1 cellular context compared by ENCODE assay signal in genomic region chr20:37693629-37694626, GRCh38.
TF ChIP-seq lines count a peak whose summit lies in the region.

CTNNBL1 (plus strand) TSS chr20:37694030; CDS start chr20:37694123, 93 bp downstream.

TF ChIP-seq in GM12878, 131 proteins besides CTCF, POLR2A, EP300 and RAD21 (continued from another document):
- TF ChIP-seq KAT2A (conservative IDR thresholded peaks at IDR 0.05; ENCODE audit: control insufficient read depth, low read depth, low read length), result no peak
- TF ChIP-seq E2F4 (IDR thresholded peaks at IDR 0.05; ENCODE audit: low read depth, low read length), result no peak
- TF ChIP-seq CEBPB (IDR thresholded peaks at IDR 0.05; ENCODE audit: borderline replicate concordance in 1 of 2, low read depth in 2 of 2, low read length in 2 of 2), result no peak
- no peak for TF ChIP-seq NFXL1 (IDR thresholded peaks at IDR 0.05; ENCODE audit: borderline replicate concordance)
- TF ChIP-seq RAD51 (IDR thresholded peaks at IDR 0.05), result no peak
- TF ChIP-seq SUPT20H (IDR thresholded peaks at IDR 0.05; ENCODE audit: borderline replicate concordance, control insufficient read depth, low read depth, low read length), result no peak
- no peak for TF ChIP-seq DPF2 (IDR thresholded peaks at IDR 0.05)
- peak; percentile 53; the same call in 1 of the 2 replicates for TF ChIP-seq GATAD2B (conservative IDR thresholded peaks at IDR 0.05; ENCODE audit: low read depth)
- TF ChIP-seq SMC3 (IDR thresholded peaks at IDR 0.05; ENCODE audit: borderline replicate concordance, low read length), result no peak
